In genomic region chr5:181170237-181170830, GRCh38 we compare ENCODE assay signal across 10 cellular contexts. TPM values are rescaled to one million over a fixed set of nuclear protein-coding genes. Genes with fewer than 3 reads are reported as not detected.
DNase-seq lines count a peak whose midpoint lies in the region; ATAC-seq and TF ChIP-seq lines count a peak whose summit lies in the region.
"Had no signal": no experiment of that assay in that cellular context is flagged by ENCODE, and none has a peak within 500 bp of the region (broad histone marks: within the 10 kb centered on the region; RNA-seq: fewer than 3 reads in every experiment).

No MANE protein-coding gene starts in this region.

- peaks cover 0 to 3% of the 10 kb centered on the region in 2 donors for H3K4me1 ChIP-seq in gastrocnemius medialis

- peaks cover 4% of the 10 kb centered on the region for H3K36me3 Mint-ChIP-seq in activated naive CD4-positive, alpha-beta T cell treated with anti-CD3 and anti-CD28 coated beads, Interleukin-2, amount 50 U/mL, for 24 hours
- H3K36me3 Mint-ChIP-seq in stimulated activated memory B cell treated with anti-CD40 and anti-IgM and Interleukin-4, amounts not matched to agents 10 μg/mL and 1 μg/mL and 100 μg/mL, for 72 hours, result peaks cover 5% of the 10 kb centered on the region

- H3K9me3 ChIP-seq in gastrocnemius medialis, result no peaks in the 10 kb centered on the region

- H3K27me3 Mint-ChIP-seq in activated naive CD4-positive, alpha-beta T cell treated with anti-CD3 and anti-CD28 coated beads, Interleukin-2, amount 50 U/mL, for 24 hours, result peaks cover 55% of the 10 kb centered on the region
- H3K27me3 Mint-ChIP-seq in stimulated activated memory B cell treated with anti-CD40 and anti-IgM and Interleukin-4, amounts not matched to agents 10 μg/mL and 1 μg/mL and 100 μg/mL, for 72 hours, result peaks cover 57% of the 10 kb centered on the region

- intact Hi-C loops in gastrocnemius medialis (cut with DNase I; ENCODE audit: low total_unique reads), result no loop called here

- no peak for DNase-seq in activated naive CD4-positive, alpha-beta T cell treated with Interleukin-2 at 50 U/mL for 16 hours
- DNase-seq in fibroblast of pulmonary artery (ENCODE audit: low read depth), result no peak
- DNase-seq in SIG-M5 (lab: John Stamatoyannopoulos, UW), result no peak
- DNase-seq in anterior cingulate cortex (lab: John Stamatoyannopoulos, UW), result no peak
- DNase-seq in gastrocnemius medialis, result no peak
- DNase-seq: DND-41, NCI-H1694 had no signal

- H3K9me3 Mint-ChIP-seq in activated naive CD4-positive, alpha-beta T cell treated with anti-CD3 and anti-CD28 coated beads, Interleukin-2, amount 50 U/mL, for 24 hours, result no peaks in the 10 kb centered on the region
- peaks cover 11% of the 10 kb centered on the region for H3K9me3 Mint-ChIP-seq in stimulated activated memory B cell treated with anti-CD40 and anti-IgM and Interleukin-4, amounts not matched to agents 10 μg/mL and 1 μg/mL and 100 μg/mL, for 72 hours

- H3K27me3 ChIP-seq in gastrocnemius medialis, result peaks cover 69 to 92% (median 91%) of the 10 kb centered on the region in 3 donors

- H3K4me1 Mint-ChIP-seq in activated naive CD4-positive, alpha-beta T cell treated with anti-CD3 and anti-CD28 coated beads, Interleukin-2, amount 50 U/mL, for 24 hours, result peaks cover 50% of the 10 kb centered on the region
- H3K4me1 Mint-ChIP-seq in stimulated activated memory B cell treated with anti-CD40 and anti-IgM and Interleukin-4, amounts not matched to agents 10 μg/mL and 1 μg/mL and 100 μg/mL, for 72 hours, result peaks cover 35% of the 10 kb centered on the region

- in situ Hi-C loops in gastrocnemius medialis (cut with MboI; ENCODE audit: low sequenced_read_pairs in 4 of 4), result no loop called here

- H3K27ac Mint-ChIP-seq in activated naive CD4-positive, alpha-beta T cell treated with anti-CD3 and anti-CD28 coated beads, Interleukin-2, amount 50 U/mL, for 24 hours, result peak overlapping the region; percentile 80
- peak overlapping the region; percentile 63 for H3K27ac Mint-ChIP-seq in stimulated activated memory B cell treated with anti-CD40 and anti-IgM and Interleukin-4, amounts not matched to agents 10 μg/mL and 1 μg/mL and 100 μg/mL, for 72 hours

- H3K4me3 ChIP-seq in fibroblast of pulmonary artery (replicated peaks; ENCODE audit: low read depth, low read length) (peak overlapping the region; percentile 32), gastrocnemius medialis (no peak overlapping the region)

- no peaks in the 10 kb centered on the region for H3K36me3 ChIP-seq in gastrocnemius medialis

- no peak for TF ChIP-seq POLR2A in gastrocnemius medialis (IDR thresholded peaks at IDR 0.05)

- no peak overlapping the region for H3K4me3 Mint-ChIP-seq in activated naive CD4-positive, alpha-beta T cell treated with anti-CD3 and anti-CD28 coated beads, Interleukin-2, amount 50 U/mL, for 24 hours
- peak overlapping the region; percentile 36 for H3K4me3 Mint-ChIP-seq in stimulated activated memory B cell treated with anti-CD40 and anti-IgM and Interleukin-4, amounts not matched to agents 10 μg/mL and 1 μg/mL and 100 μg/mL, for 72 hours

- H3K27ac ChIP-seq in gastrocnemius medialis, result no peak overlapping the region

- no peak for TF ChIP-seq CTCF in fibroblast of pulmonary artery (IDR thresholded peaks at IDR 0.05; ENCODE audit: low read length, missing control alignments)
- TF ChIP-seq CTCF in gastrocnemius medialis (IDR thresholded peaks at IDR 0.05 in 4 of 5, conservative IDR thresholded peaks at IDR 0.05 in 1 of 5), result no peak

- ATAC-seq in SK-N-SH treated with all-trans-retinoic acid at 6 μM for 48 hours (peak; percentile 1; the same call in 2 of the 3 replicates), gastrocnemius medialis (no peak)
- no peak for ATAC-seq in stimulated activated memory B cell treated with anti-CD40 and anti-IgM and Interleukin-4, amounts not matched to agents 10 μg/mL and 1 μg/mL and 100 μg/mL, for 72 hours

TF ChIP-seq in SK-N-SH treated with all-trans-retinoic acid at 6 μM for 48 hours, 23 proteins besides CTCF, POLR2A, EP300 and RAD21:
- TF ChIP-seq GLIS3 (CRISPR knock-in tag; IDR thresholded peaks at IDR 0.05) (no peak), ZC3H10 (CRISPR knock-in tag; IDR thresholded peaks at IDR 0.05) (no peak), TCF4 (CRISPR knock-in tag; IDR thresholded peaks at IDR 0.05; ENCODE audit: borderline replicate concordance) (no peak), BACH2 (CRISPR knock-in tag; IDR thresholded peaks at IDR 0.05; ENCODE audit: borderline replicate concordance) (no peak), ESRRG (CRISPR knock-in tag; IDR thresholded peaks at IDR 0.05) (no peak), ARNTL (CRISPR knock-in tag; IDR thresholded peaks at IDR 0.05; ENCODE audit: borderline replicate concordance, low read depth) (no peak), CSRNP3 (CRISPR knock-in tag; IDR thresholded peaks at IDR 0.05) (no peak), ZFP3 (CRISPR knock-in tag; IDR thresholded peaks at IDR 0.05) (no peak), ISL1 (CRISPR knock-in tag; IDR thresholded peaks at IDR 0.05) (no peak), OSR1 (CRISPR knock-in tag; IDR thresholded peaks at IDR 0.05) (no peak), PPARA (CRISPR knock-in tag; IDR thresholded peaks at IDR 0.05; ENCODE audit: borderline replicate concordance) (no peak), TOX (CRISPR knock-in tag; IDR thresholded peaks at IDR 0.05; ENCODE audit: borderline replicate concordance) (no peak), ZFP30 (CRISPR knock-in tag; IDR thresholded peaks at IDR 0.05) (no peak), ZNF8 (CRISPR knock-in tag; IDR thresholded peaks at IDR 0.05) (no peak), RARB (CRISPR knock-in tag; IDR thresholded peaks at IDR 0.05) (no peak)
- TF ChIP-seq, protein P1, sequence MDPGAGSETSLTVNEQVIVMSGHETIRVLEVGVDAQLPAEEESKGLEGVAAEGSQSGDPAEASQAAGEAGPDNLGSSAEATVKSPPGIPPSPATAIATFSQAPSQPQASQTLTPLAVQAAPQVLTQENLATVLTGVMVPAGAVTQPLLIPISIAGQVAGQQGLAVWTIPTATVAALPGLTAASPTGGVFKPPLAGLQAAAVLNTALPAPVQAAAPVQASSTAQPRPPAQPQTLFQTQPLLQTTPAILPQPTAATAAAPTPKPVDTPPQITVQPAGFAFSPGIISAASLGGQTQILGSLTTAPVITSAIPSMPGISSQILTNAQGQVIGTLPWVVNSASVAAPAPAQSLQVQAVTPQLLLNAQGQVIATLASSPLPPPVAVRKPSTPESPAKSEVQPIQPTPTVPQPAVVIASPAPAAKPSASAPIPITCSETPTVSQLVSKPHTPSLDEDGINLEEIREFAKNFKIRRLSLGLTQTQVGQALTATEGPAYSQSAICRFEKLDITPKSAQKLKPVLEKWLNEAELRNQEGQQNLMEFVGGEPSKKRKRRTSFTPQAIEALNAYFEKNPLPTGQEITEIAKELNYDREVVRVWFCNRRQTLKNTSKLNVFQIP (CRISPR knock-in tag; IDR thresholded peaks at IDR 0.05; ENCODE audit: borderline replicate concordance, low read depth), result no peak

RNA-seq across cellular contexts. Expression of gene OR2V2, which starts 22.9 kb away (rescaled TPM):
- not detected for total RNA-seq in gastrocnemius medialis

RNA-seq across cellular contexts. Expression of gene TRIM7, which starts 34.7 kb away (rescaled TPM):
- total RNA-seq in gastrocnemius medialis, result 10 to 100 TPM; 27.9 to 58.4 (median 47.1) TPM

RNA-seq across cellular contexts. Expression of gene OR2V1, which starts 39.4 kb away (rescaled TPM):
- not detected for total RNA-seq in gastrocnemius medialis

RNA-seq across cellular contexts. Expression of gene TRIM41, which starts 52.7 kb away (rescaled TPM):
- total RNA-seq in gastrocnemius medialis, result 10 to 100 TPM; 15.6 to 23.5 (median 21.6) TPM
